In genomic region chr10:49309691-49310371, GRCh38 we compare ENCODE assay signal across 10 cellular contexts. TPM values are rescaled to one million over a fixed set of nuclear protein-coding genes. Genes with fewer than 3 reads are reported as not detected.
DNase-seq lines count a peak whose midpoint lies in the region; ATAC-seq and TF ChIP-seq lines count a peak whose summit lies in the region.
"Had no signal": no experiment of that assay in that cellular context is flagged by ENCODE, and none has a peak within 500 bp of the region (broad histone marks: within the 10 kb centered on the region; RNA-seq: fewer than 3 reads in every experiment).

No MANE protein-coding gene starts in this region.

- CTCF ChIA-PET in CD8-positive, alpha-beta memory T cell (lab: Charles Lee), result no interaction called here

- peak overlapping the region; percentile 41 for H3K27ac ChIP-seq in CD8-positive, alpha-beta memory T cell (ENCODE audit: low read depth, low read length)
- H3K27ac ChIP-seq in OCI-LY1 (ENCODE audit: low read depth, low read length, poor library complexity, severe bottlenecking), result no peak overlapping the region
- peak overlapping the region in 1 of 2 donors; percentile 61 for H3K27ac ChIP-seq in left lung

- no peak overlapping the region for H3K9ac ChIP-seq in OCI-LY1 (ENCODE audit: low read length)

- no peaks in the 10 kb centered on the region for H3K9me3 Mint-ChIP-seq in CD8-positive, alpha-beta memory T cell

- H3F3A ChIP-seq in OCI-LY1 (ENCODE audit: insufficient read depth, low read length), result no peaks in the 10 kb centered on the region

- no peaks in the 10 kb centered on the region for H4K20me1 ChIP-seq in OCI-LY1 (ENCODE audit: insufficient read depth, low read length)

- peak; percentile 44 for ATAC-seq in GM21390 (IDR thresholded peaks at IDR 0.05; ENCODE audit: unreplicated experiment)
- peak; percentile 48 for ATAC-seq in left lung
- ATAC-seq in HG03469 (IDR thresholded peaks at IDR 0.05; ENCODE audit: unreplicated experiment), result no peak
- ATAC-seq in GM18873 (IDR thresholded peaks at IDR 0.05; ENCODE audit: low FRiP score, unreplicated experiment), result no peak

- H3K9me2 ChIP-seq in OCI-LY1 (ENCODE audit: low read depth, low read length), result no peaks in the 10 kb centered on the region

- H3K4me1 Mint-ChIP-seq in CD8-positive, alpha-beta memory T cell, result peaks cover 22 to 23% (median 22%) of the 10 kb centered on the region in 3 donors

- H3K4me2 ChIP-seq in OCI-LY1 (ENCODE audit: low read length), result peak overlapping the region; percentile 32; the same call in 1 of the 2 replicates

- no peak for TF ChIP-seq CTCF in OCI-LY1 (IDR thresholded peaks at IDR 0.05; ENCODE audit: low read length)
- TF ChIP-seq CTCF in left lung (IDR thresholded peaks at IDR 0.05), result no peak

- no peaks in the 10 kb centered on the region for H3K36me3 Mint-ChIP-seq in CD8-positive, alpha-beta memory T cell

- H3K27ac Mint-ChIP-seq in CD8-positive, alpha-beta memory T cell, result peak overlapping the region; percentile 0 to 92 (median 79)

- H2AFZ ChIP-seq in OCI-LY1 (ENCODE audit: low read length), result no peak overlapping the region

- H3K36me3 ChIP-seq in CD8-positive, alpha-beta memory T cell (ENCODE audit: insufficient read depth, low read length), result no peaks in the 10 kb centered on the region
- H3K36me3 ChIP-seq in OCI-LY1 (ENCODE audit: insufficient read depth, low read length) (peaks cover 6% of the 10 kb centered on the region; the same call in 1 of the 2 replicates), left lung (no peaks in the 10 kb centered on the region)

- H3K9me3 ChIP-seq in CD8-positive, alpha-beta memory T cell (ENCODE audit: low read length), result no peaks in the 10 kb centered on the region
- H3K9me3 ChIP-seq in OCI-LY1 (ENCODE audit: low read length) (no peaks in the 10 kb centered on the region), left lung (no peaks in the 10 kb centered on the region)

- intact Hi-C loops in left lung (cut with DNase I), result no loop called here

- peaks cover 9% of the 10 kb centered on the region for H3K4me1 ChIP-seq in CD8-positive, alpha-beta memory T cell (ENCODE audit: insufficient read depth, low read length)
- H3K4me1 ChIP-seq in OCI-LY1 (ENCODE audit: insufficient read depth, low read length, severe bottlenecking) (peaks cover 11% of the 10 kb centered on the region), left lung (peaks cover 0 to 30% of the 10 kb centered on the region in 2 donors)

- POLR2A ChIA-PET in CD8-positive, alpha-beta memory T cell (lab: Charles Lee), result no interaction called here

- peak in 1 of 5 donors; percentile 7 for DNase-seq in CD8-positive, alpha-beta memory T cell
- no peak for DNase-seq in left lung
- DNase-seq in NCI-H524 (lab: John Stamatoyannopoulos, UW), result no peak
- no peak for DNase-seq in DMS53 (lab: John Stamatoyannopoulos, UW)
- DNase-seq: left cardiac atrium, NCI-H2081 treated with DMSO at 0.1 percent for 48 hours had no signal

- H3K4me3 ChIP-seq in CD8-positive, alpha-beta memory T cell (ENCODE audit: low read length), result peak overlapping the region; percentile 18
- H3K4me3 ChIP-seq in OCI-LY1 (ENCODE audit: low read depth, low read length, poor library complexity, severe bottlenecking) (no peak overlapping the region), left lung (no peak overlapping the region)

- peak overlapping the region; percentile 51 to 83 (median 73) for H3K4me3 Mint-ChIP-seq in CD8-positive, alpha-beta memory T cell

- no peaks in the 10 kb centered on the region for H3K79me2 ChIP-seq in OCI-LY1 (ENCODE audit: insufficient read depth, low read length)

- peaks cover under 1 to 3% of the 10 kb centered on the region in 2 donors for H3K27me3 Mint-ChIP-seq in CD8-positive, alpha-beta memory T cell

- H3K27me3 ChIP-seq in CD8-positive, alpha-beta memory T cell (ENCODE audit: insufficient read depth, low read length, poor library complexity, severe bottlenecking), result no peaks in the 10 kb centered on the region
- no peaks in the 10 kb centered on the region for H3K27me3 ChIP-seq in OCI-LY1 (ENCODE audit: insufficient read depth, low read length)
- H3K27me3 ChIP-seq in left lung, result no peaks in the 10 kb centered on the region

RNA-seq across cellular contexts. Expression of gene C10orf71, which starts 10.9 kb away (rescaled TPM):
- not detected for total RNA-seq in CD8-positive, alpha-beta memory T cell
- polyA plus RNA-seq in CD8-positive, alpha-beta memory T cell, result not detected
- total RNA-seq in left lung, result not detected

Comparison
In these comparisons a context has a peak if more than half of its experiments do, and no peak if none do; other contexts are left out.
1. ATAC-seq: peak in GM21390 (single experiment) and left lung (single experiment); none in HG03469 (single experiment) and GM18873 (single experiment).